12 cellular contexts compared by ENCODE assay signal in the genomic region with DNA sequence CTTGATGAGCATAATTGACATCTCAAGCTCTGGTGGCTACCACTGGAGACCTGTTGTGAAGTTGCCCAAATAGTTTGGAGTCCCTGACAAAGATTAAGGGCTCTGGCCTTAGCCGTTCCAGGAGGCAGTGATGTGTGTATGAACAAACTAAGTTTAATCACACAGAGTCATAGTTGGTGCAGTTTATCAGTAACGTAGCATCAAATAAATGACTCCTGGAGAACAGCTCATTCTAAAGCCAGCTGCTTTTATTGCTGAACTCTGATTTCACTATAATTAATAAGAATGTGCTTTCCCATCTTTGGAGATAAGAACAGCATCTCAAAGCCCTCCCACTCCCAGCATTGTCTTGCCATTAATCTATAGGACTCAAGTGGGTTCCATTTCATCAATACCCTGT.
"Had no signal": no experiment of that assay in that cellular context is flagged by ENCODE, and none has a peak within 500 bp of the region (broad histone marks: within the 10 kb centered on the region; RNA-seq: fewer than 3 reads in every experiment).

No MANE protein-coding gene starts in this region.

- H3K27me3 Mint-ChIP-seq: activated naive CD8-positive, alpha-beta T cell; stimulated activated naive CD8-positive, alpha-beta T cell treated with anti-CD3 and anti-CD28 coated beads, Interleukin-15, Interleukin-2, amounts not matched to agents 100 ng/mL and 50 ng/mL, for 24 hours had no signal

- ATAC-seq: naive thymus-derived CD4-positive, alpha-beta T cell; T-helper 17 cell had no signal

- H3K36me3 Mint-ChIP-seq: activated naive CD8-positive, alpha-beta T cell; WTC11 had no signal

- H3K27me3 ChIP-seq: right atrium auricular region, suprapubic skin had no signal

- H3K4me1 Mint-ChIP-seq: T-helper 17 cell had no signal

- DNase-seq: activated CD4-positive, alpha-beta T cell treated with anti-CD3 and anti-CD28 coated beads for 48 hours; activated gamma-delta T cell treated with Interleukin-2 at 50 U/mL for 16 hours; cerebellar nuclear complex; effector memory CD4-positive, alpha-beta T cell; naive thymus-derived CD4-positive, alpha-beta T cell; posterior cingulate gyrus; T-helper 17 cell had no signal

- H3K36me3 ChIP-seq: right atrium auricular region, suprapubic skin had no signal

- H3K9me3 Mint-ChIP-seq: stimulated activated naive CD8-positive, alpha-beta T cell treated with anti-CD3 and anti-CD28 coated beads, Interleukin-15, Interleukin-2, amounts not matched to agents 100 ng/mL and 50 ng/mL, for 24 hours had no signal

- H3K4me3 ChIP-seq: right atrium auricular region, suprapubic skin had no signal

- H3K4me3 Mint-ChIP-seq: activated naive CD8-positive, alpha-beta T cell; naive thymus-derived CD4-positive, alpha-beta T cell; stimulated activated naive CD8-positive, alpha-beta T cell treated with anti-CD3 and anti-CD28 coated beads, Interleukin-15, Interleukin-2, amounts not matched to agents 100 ng/mL and 50 ng/mL, for 24 hours; T-helper 17 cell; WTC11 had no signal

- H3K27ac ChIP-seq: right atrium auricular region, suprapubic skin had no signal

- H3K27ac Mint-ChIP-seq: activated naive CD8-positive, alpha-beta T cell; naive thymus-derived CD4-positive, alpha-beta T cell; stimulated activated naive CD8-positive, alpha-beta T cell treated with anti-CD3 and anti-CD28 coated beads, Interleukin-15, Interleukin-2, amounts not matched to agents 100 ng/mL and 50 ng/mL, for 24 hours; T-helper 17 cell; WTC11 had no signal

- H3K4me1 ChIP-seq: right atrium auricular region, suprapubic skin had no signal

- H3K9me3 ChIP-seq: right atrium auricular region, suprapubic skin had no signal
